8 cellular contexts compared by ENCODE assay signal in genomic region chr3:196502775-196503181, GRCh38. TPM values are rescaled to one million over a fixed set of nuclear protein-coding genes. Genes with fewer than 3 reads are reported as not detected.
DNase-seq lines count a peak whose midpoint lies in the region; ATAC-seq and TF ChIP-seq lines count a peak whose summit lies in the region.

No MANE protein-coding gene starts in this region.

- peak overlapping the region; percentile 85 for H3K4me3 ChIP-seq in BJ (ENCODE audit: low read depth, low read length)
- peak overlapping the region; percentile 68 to 97 for H3K4me3 ChIP-seq in right atrium auricular region
- H3K4me3 ChIP-seq in psoas muscle = peak overlapping the region; percentile 98

- H3K9me3 ChIP-seq in right atrium auricular region = peaks cover 0 to 9% of the 10 kb centered on the region in 2 donors
- H3K9me3 ChIP-seq in psoas muscle = peaks cover 11% of the 10 kb centered on the region

- H3K4me1 Mint-ChIP-seq in T-helper 1 cell treated with Interleukin-12 subunit alpha and Interleukin-12 subunit beta and Interleukin-4 antibody, amounts not matched to agents 30 μg/mL and 1 μg/mL, for 36 hours (ENCODE audit: low read depth) = peaks cover 25% of the 10 kb centered on the region

- H3K27ac ChIP-seq in right atrium auricular region = peak overlapping the region; percentile 95 to 99
- peak overlapping the region; percentile 95 for H3K27ac ChIP-seq in psoas muscle

- peaks cover 9% of the 10 kb centered on the region for H3K9me3 Mint-ChIP-seq in T-helper 1 cell treated with Interleukin-12 subunit alpha and Interleukin-12 subunit beta and Interleukin-4 antibody, amounts not matched to agents 30 μg/mL and 1 μg/mL, for 36 hours

- peak overlapping the region; percentile 96 for H3K4me3 Mint-ChIP-seq in T-helper 1 cell treated with Interleukin-12 subunit alpha and Interleukin-12 subunit beta and Interleukin-4 antibody, amounts not matched to agents 30 μg/mL and 1 μg/mL, for 36 hours

- peak overlapping the region; percentile 93 for H3K27ac Mint-ChIP-seq in T-helper 1 cell treated with Interleukin-12 subunit alpha and Interleukin-12 subunit beta and Interleukin-4 antibody, amounts not matched to agents 30 μg/mL and 1 μg/mL, for 36 hours

- H3K27me3 Mint-ChIP-seq in T-helper 1 cell treated with Interleukin-12 subunit alpha and Interleukin-12 subunit beta and Interleukin-4 antibody, amounts not matched to agents 30 μg/mL and 1 μg/mL, for 36 hours (ENCODE audit: low read depth) = no peaks in the 10 kb centered on the region

- WGBS in psoas muscle, 3 donors = 0 to 1% (median 0%) methylated on average over 26 of the region's 26 CpGs

- H3K4me1 ChIP-seq in right atrium auricular region = peaks cover 0 to 28% of the 10 kb centered on the region in 2 donors
- H3K4me1 ChIP-seq in psoas muscle = peaks cover 16% of the 10 kb centered on the region

- POLR2A ChIA-PET in BJ (lab: Charles Lee) = no interaction called here

- H3K36me3 ChIP-seq in BJ (ENCODE audit: control insufficient read depth, insufficient read depth, low read length) = no peaks in the 10 kb centered on the region
- no peaks in the 10 kb centered on the region for H3K36me3 ChIP-seq in right atrium auricular region
- H3K36me3 ChIP-seq in psoas muscle (ENCODE audit: insufficient read depth in 1 of 2, low read depth in 1 of 2) = peaks cover 0 to 6% of the 10 kb centered on the region in 2 donors

- DNase-seq in BJ (ENCODE audit: low read depth) (peak; percentile 43), HuH-7 (ENCODE audit: low spot score) (peak; percentile 43), anterior cingulate cortex (lab: John Stamatoyannopoulos, UW) (peak in 37 of 58 donors; percentile 5 to 60 (median 25)), right atrium auricular region (ENCODE audit: low spot score) (peak; percentile 65), psoas muscle (peak; percentile 59 to 65)

- H3K27me3 ChIP-seq in BJ (ENCODE audit: control insufficient read depth, insufficient read depth, low read length) (no peaks in the 10 kb centered on the region), right atrium auricular region (no peaks in the 10 kb centered on the region), psoas muscle (ENCODE audit: insufficient read depth in 3 of 3, low read length in 2 of 3) (no peaks in the 10 kb centered on the region)

- intact Hi-C loops in psoas muscle (cut with DNase I) = loop anchor here in 1 of 2 donors (2.0 to 5.0 kb wide), 2 partner anchors 45 to 72 kb away; no protein-coding TSS in a partner anchor

- CTCF ChIA-PET in BJ (lab: Yijun Ruan, JAX) = no interaction called here

- peaks cover 34% of the 10 kb centered on the region for H3K36me3 Mint-ChIP-seq in T-helper 1 cell treated with Interleukin-12 subunit alpha and Interleukin-12 subunit beta and Interleukin-4 antibody, amounts not matched to agents 30 μg/mL and 1 μg/mL, for 36 hours (ENCODE audit: low read depth)

- ATAC-seq in GM19452 (IDR thresholded peaks at IDR 0.05; ENCODE audit: unreplicated experiment) (peak; percentile 12), psoas muscle (peak; percentile 53 to 74 (median 56)), GM18520 (IDR thresholded peaks at IDR 0.05; ENCODE audit: unreplicated experiment) (no peak)

- TF ChIP-seq CTCF in BJ (IDR thresholded peaks at IDR 0.05; ENCODE audit: insufficient read depth, low read depth, low read length) (no peak), right atrium auricular region (IDR thresholded peaks at IDR 0.05) (no peak), psoas muscle (IDR thresholded peaks at IDR 0.05) (no peak)

RNA-seq across cellular contexts. Expression of gene RNF168, which starts 0.8 kb away (rescaled TPM):
- polyA plus RNA-seq in BJ (2011; rRNA removed) (2.4 and 3.3 TPM in 2 replicates), psoas muscle (10 to 100 TPM in 1 of 3 donors, 1 to 10 TPM in 2; 3.6 to 11.6 (median 9.9) TPM)
- 13.4 and 15.1 TPM in 2 replicates for polyA minus RNA-seq in BJ (2011; rRNA and poly(A)+ RNA removed)
- total RNA-seq in right atrium auricular region (10 to 100 TPM; 14.9 to 15.5 TPM), psoas muscle (10 to 100 TPM in 3 of 4 donors, 1 to 10 TPM in 1; 9.9 to 22.1 (median 15.8) TPM)

RNA-seq across cellular contexts. Expression of gene SMCO1, which starts 12.4 kb away (rescaled TPM):
- polyA plus RNA-seq in BJ (2011; rRNA removed) = not detected in 2 replicates
- not detected in 2 replicates for polyA minus RNA-seq in BJ (2011; rRNA and poly(A)+ RNA removed)
- 10 to 100 TPM in 1 of 2 donors, 1 to 10 TPM in 1; 3.6 to 42.3 TPM for total RNA-seq in right atrium auricular region
- 10 to 100 TPM in 2 of 4 donors, 1 to 10 TPM in 2; 1.2 to 16.9 (median 8.8) TPM for total RNA-seq in psoas muscle
- polyA plus RNA-seq in psoas muscle = 10 to 100 TPM in 1 of 3 donors, 1 to 10 TPM in 2; 4.1 to 11.4 (median 5.2) TPM
